Comparison of ENCODE assay signal across 15 cellular contexts in the genomic region with DNA sequence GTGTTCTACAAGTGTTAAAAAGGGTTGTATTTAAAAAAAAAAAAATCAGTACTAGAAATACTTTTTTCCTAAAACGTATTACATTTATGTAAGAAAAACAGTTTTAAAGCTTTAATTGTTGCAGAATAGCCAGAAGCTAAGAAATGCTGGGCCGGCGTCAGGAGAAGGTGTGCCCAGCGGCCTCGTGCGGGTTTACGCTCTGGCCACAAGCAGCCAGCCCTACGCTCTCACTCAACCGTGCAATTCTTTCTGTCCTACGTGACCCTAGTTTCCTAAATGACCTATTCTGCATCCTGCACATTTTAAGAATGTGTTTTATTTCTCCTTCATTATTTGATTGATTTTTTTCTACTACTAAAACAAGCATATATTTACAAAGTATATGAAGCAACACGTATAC.
DNase-seq lines count a peak whose midpoint lies in the region; ATAC-seq, FAIRE-seq and TF ChIP-seq lines count a peak whose summit lies in the region.
"Had no signal": no experiment of that assay in that cellular context is flagged by ENCODE, and none has a peak within 500 bp of the region (broad histone marks: within the 10 kb centered on the region; RNA-seq: fewer than 3 reads in every experiment).

No MANE protein-coding gene starts in this region.

- H3K36me3 Mint-ChIP-seq in activated T-helper 1 cell treated with anti-CD3 and anti-CD28 coated beads, Interleukin-12 subunit alpha, Interleukin-12 subunit beta, Interleukin-2, Interleukin-4 antibody, amounts not matched to agents 30 ng/mL and 10 ng/mL and 1 ng/mL, durations not matched to agents 14 hours and 24 hours and 36 hours (ENCODE audit: low read depth): peaks cover 14% of the 10 kb centered on the region

- TF ChIP-seq POLR2A in A549 (IDR thresholded peaks at IDR 0.05; ENCODE audit: low read length): no peak

- TF ChIP-seq CTCF in A549 (IDR thresholded peaks at IDR 0.05) (no peak), DOHH2 (IDR thresholded peaks at IDR 0.05; ENCODE audit: low read depth, low read length, poor library complexity, severe bottlenecking) (no peak)

- WGBS in A549 (ENCODE audit: missing lambda C conversion rate): 92% methylated on average over 11 of the region's 11 CpGs

- no peak for DNase-seq in A549 (ENCODE audit: low read depth in 1 of 2, low spot score in 1 of 2)
- no peak for DNase-seq in activated T-helper 1 cell treated with anti-CD3 and anti-CD28 coated beads, Interleukin-12 subunit alpha, Interleukin-12 subunit beta, Interleukin-2, Interleukin-4 antibody, amounts not matched to agents 30 ng/mL and 10 ng/mL and 1 ng/mL, durations not matched to agents 14 hours and 24 hours and 36 hours (ENCODE audit: low spot score)
- peak; percentile 70 for DNase-seq in kidney tubule cell (ENCODE audit: low spot score)
- no peak for DNase-seq in NCI-H146 (lab: John Stamatoyannopoulos, UW)
- DNase-seq in anterior cingulate cortex (lab: John Stamatoyannopoulos, UW): no peak
- DNase-seq in HCEC 1CT: no peak
- DNase-seq: amniotic stem cell; NCI-H1048; PC-3; stimulated activated naive CD4-positive, alpha-beta T cell had no signal

- no peak for ATAC-seq in A549
- no peak for ATAC-seq in GM18519 (IDR thresholded peaks at IDR 0.05; ENCODE audit: low FRiP score, unreplicated experiment)
- ATAC-seq: PC-3 had no signal

- no peaks in the 10 kb centered on the region for H3K27me3 ChIP-seq in DOHH2 (ENCODE audit: control insufficient read depth, low read length)
- H3K27me3 ChIP-seq: BLaER1 treated with 17β-estradiol and CSF1 and Interleukin-3, amounts not matched to agents 10 nM and 100 nM; foreskin keratinocyte had no signal

- H3K9me3 ChIP-seq in A549 (no peaks in the 10 kb centered on the region), DOHH2 (ENCODE audit: control insufficient read depth, insufficient read depth, low read length) (no peaks in the 10 kb centered on the region)
- H3K9me3 ChIP-seq: BLaER1 treated with 17β-estradiol and CSF1 and Interleukin-3, amounts not matched to agents 10 nM and 100 nM had no signal

- peaks cover 58% of the 10 kb centered on the region for H3K4me1 Mint-ChIP-seq in activated T-helper 1 cell treated with anti-CD3 and anti-CD28 coated beads, Interleukin-12 subunit alpha, Interleukin-12 subunit beta, Interleukin-2, Interleukin-4 antibody, amounts not matched to agents 30 ng/mL and 10 ng/mL and 1 ng/mL, durations not matched to agents 14 hours and 24 hours and 36 hours (ENCODE audit: low read depth)

- TF ChIP-seq EP300 in A549 (IDR thresholded peaks at IDR 0.05): no peak

- CTCF ChIA-PET in A549 (lab: Yijun Ruan, JAX): interaction anchor here (0.7 to 3.8 kb wide), 5 partner anchors 10 to 117 kb away, joined by 3 to 29 read pairs (median 6); no protein-coding TSS in a partner anchor

- H3K4me3 ChIP-seq in A549 (no peak overlapping the region), DOHH2 (ENCODE audit: low read length) (no peak overlapping the region)
- H3K4me3 ChIP-seq: BLaER1 treated with 17β-estradiol and CSF1 and Interleukin-3, amounts not matched to agents 10 nM and 100 nM had no signal

- H3K27me3 Mint-ChIP-seq in activated T-helper 1 cell treated with anti-CD3 and anti-CD28 coated beads, Interleukin-12 subunit alpha, Interleukin-12 subunit beta, Interleukin-2, Interleukin-4 antibody, amounts not matched to agents 30 ng/mL and 10 ng/mL and 1 ng/mL, durations not matched to agents 14 hours and 24 hours and 36 hours (ENCODE audit: insufficient read depth): no peaks in the 10 kb centered on the region

- peak overlapping the region; percentile 86 for H3K4me2 ChIP-seq in A549
- peak overlapping the region; percentile 15; the same call in 1 of the 2 replicates for H3K4me2 ChIP-seq in DOHH2 (ENCODE audit: low read length)

- no peaks in the 10 kb centered on the region for H3K9me2 ChIP-seq in DOHH2 (replicated peaks; ENCODE audit: control insufficient read depth, low read length)

- H3K4me1 ChIP-seq in A549: peaks cover 83% of the 10 kb centered on the region
- peaks cover 61% of the 10 kb centered on the region for H3K4me1 ChIP-seq in DOHH2 (ENCODE audit: control insufficient read depth, low read length)

- H3K27ac ChIP-seq in A549: peak overlapping the region; percentile 37 to 82; a peak in 3 of 6 replicates
- no peak overlapping the region for H3K27ac ChIP-seq in DOHH2 (ENCODE audit: low read depth, low read length)
- H3K27ac ChIP-seq: BLaER1 treated with 17β-estradiol and CSF1 and Interleukin-3, amounts not matched to agents 10 nM and 100 nM had no signal

- no peak overlapping the region for H3K4me3 Mint-ChIP-seq in activated T-helper 1 cell treated with anti-CD3 and anti-CD28 coated beads, Interleukin-12 subunit alpha, Interleukin-12 subunit beta, Interleukin-2, Interleukin-4 antibody, amounts not matched to agents 30 ng/mL and 10 ng/mL and 1 ng/mL, durations not matched to agents 14 hours and 24 hours and 36 hours

- H3K27ac Mint-ChIP-seq in activated T-helper 1 cell treated with anti-CD3 and anti-CD28 coated beads, Interleukin-12 subunit alpha, Interleukin-12 subunit beta, Interleukin-2, Interleukin-4 antibody, amounts not matched to agents 30 ng/mL and 10 ng/mL and 1 ng/mL, durations not matched to agents 14 hours and 24 hours and 36 hours: peak overlapping the region; percentile 69

- H3K9me3 Mint-ChIP-seq in activated T-helper 1 cell treated with anti-CD3 and anti-CD28 coated beads, Interleukin-12 subunit alpha, Interleukin-12 subunit beta, Interleukin-2, Interleukin-4 antibody, amounts not matched to agents 30 ng/mL and 10 ng/mL and 1 ng/mL, durations not matched to agents 14 hours and 24 hours and 36 hours: no peaks in the 10 kb centered on the region

- H3K79me2 ChIP-seq in DOHH2 (ENCODE audit: control insufficient read depth, low read length): peaks cover 97% of the 10 kb centered on the region

- no peak for FAIRE-seq in A549 (lab: Jason Lieb, UNC)
- FAIRE-seq: GM18507 had no signal

- intact Hi-C loops in activated T-helper 1 cell treated with anti-CD3 and anti-CD28 coated beads, Interleukin-12 subunit alpha, Interleukin-12 subunit beta, Interleukin-2, Interleukin-4 antibody, amounts not matched to agents 30 ng/mL and 10 ng/mL and 1 ng/mL, durations not matched to agents 14 hours and 24 hours and 36 hours (cut with micrococcal nuclease): loop anchor here (5.0 kb wide), 2 partner anchors 366 to 1061 kb away; partner anchors contain the start of gene UBE2H

- peaks cover 13% of the 10 kb centered on the region; the same call in 1 of the 2 replicates for H4K20me1 ChIP-seq in DOHH2 (ENCODE audit: control insufficient read depth, insufficient read depth, low read depth, low read length)

- no peak for TF ChIP-seq RAD21 in A549 (conservative IDR thresholded peaks at IDR 0.05 in 1 of 2, IDR thresholded peaks at IDR 0.05 in 1 of 2)

- H3F3A ChIP-seq in DOHH2 (ENCODE audit: control insufficient read depth, insufficient read depth): peaks cover 33% of the 10 kb centered on the region

- POLR2A ChIA-PET in A549 (lab: Yijun Ruan, JAX): no interaction called here

- peaks cover 7% of the 10 kb centered on the region for H3K36me3 ChIP-seq in DOHH2 (ENCODE audit: control insufficient read depth, low read length)

TF ChIP-seq in A549, 52 proteins besides CTCF, POLR2A, EP300 and RAD21 (continues in another document):
- no peak for TF ChIP-seq JUN (IDR thresholded peaks at IDR 0.05)
- TF ChIP-seq TFCP2L1 (CRISPR knock-in tag; IDR thresholded peaks at IDR 0.05): no peak
- TF ChIP-seq, protein P1, sequence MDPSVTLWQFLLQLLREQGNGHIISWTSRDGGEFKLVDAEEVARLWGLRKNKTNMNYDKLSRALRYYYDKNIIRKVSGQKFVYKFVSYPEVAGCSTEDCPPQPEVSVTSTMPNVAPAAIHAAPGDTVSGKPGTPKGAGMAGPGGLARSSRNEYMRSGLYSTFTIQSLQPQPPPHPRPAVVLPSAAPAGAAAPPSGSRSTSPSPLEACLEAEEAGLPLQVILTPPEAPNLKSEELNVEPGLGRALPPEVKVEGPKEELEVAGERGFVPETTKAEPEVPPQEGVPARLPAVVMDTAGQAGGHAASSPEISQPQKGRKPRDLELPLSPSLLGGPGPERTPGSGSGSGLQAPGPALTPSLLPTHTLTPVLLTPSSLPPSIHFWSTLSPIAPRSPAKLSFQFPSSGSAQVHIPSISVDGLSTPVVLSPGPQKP (IDR thresholded peaks at IDR 0.05; ENCODE audit: low read depth, low read length): no peak
- no peak for TF ChIP-seq TP53 (CRISPR knock-in tag; IDR thresholded peaks at IDR 0.05)
- no peak for TF ChIP-seq RCOR1 (IDR thresholded peaks at IDR 0.05; ENCODE audit: low read depth, low read length)
- TF ChIP-seq E2F6 (IDR thresholded peaks at IDR 0.05; ENCODE audit: borderline replicate concordance, low read depth): no peak
- TF ChIP-seq FOXS1 (CRISPR knock-in tag; IDR thresholded peaks at IDR 0.05): no peak
- TF ChIP-seq RNF2 (IDR thresholded peaks at IDR 0.05; ENCODE audit: borderline replicate concordance, low read depth): no peak
- TF ChIP-seq, protein P2, sequence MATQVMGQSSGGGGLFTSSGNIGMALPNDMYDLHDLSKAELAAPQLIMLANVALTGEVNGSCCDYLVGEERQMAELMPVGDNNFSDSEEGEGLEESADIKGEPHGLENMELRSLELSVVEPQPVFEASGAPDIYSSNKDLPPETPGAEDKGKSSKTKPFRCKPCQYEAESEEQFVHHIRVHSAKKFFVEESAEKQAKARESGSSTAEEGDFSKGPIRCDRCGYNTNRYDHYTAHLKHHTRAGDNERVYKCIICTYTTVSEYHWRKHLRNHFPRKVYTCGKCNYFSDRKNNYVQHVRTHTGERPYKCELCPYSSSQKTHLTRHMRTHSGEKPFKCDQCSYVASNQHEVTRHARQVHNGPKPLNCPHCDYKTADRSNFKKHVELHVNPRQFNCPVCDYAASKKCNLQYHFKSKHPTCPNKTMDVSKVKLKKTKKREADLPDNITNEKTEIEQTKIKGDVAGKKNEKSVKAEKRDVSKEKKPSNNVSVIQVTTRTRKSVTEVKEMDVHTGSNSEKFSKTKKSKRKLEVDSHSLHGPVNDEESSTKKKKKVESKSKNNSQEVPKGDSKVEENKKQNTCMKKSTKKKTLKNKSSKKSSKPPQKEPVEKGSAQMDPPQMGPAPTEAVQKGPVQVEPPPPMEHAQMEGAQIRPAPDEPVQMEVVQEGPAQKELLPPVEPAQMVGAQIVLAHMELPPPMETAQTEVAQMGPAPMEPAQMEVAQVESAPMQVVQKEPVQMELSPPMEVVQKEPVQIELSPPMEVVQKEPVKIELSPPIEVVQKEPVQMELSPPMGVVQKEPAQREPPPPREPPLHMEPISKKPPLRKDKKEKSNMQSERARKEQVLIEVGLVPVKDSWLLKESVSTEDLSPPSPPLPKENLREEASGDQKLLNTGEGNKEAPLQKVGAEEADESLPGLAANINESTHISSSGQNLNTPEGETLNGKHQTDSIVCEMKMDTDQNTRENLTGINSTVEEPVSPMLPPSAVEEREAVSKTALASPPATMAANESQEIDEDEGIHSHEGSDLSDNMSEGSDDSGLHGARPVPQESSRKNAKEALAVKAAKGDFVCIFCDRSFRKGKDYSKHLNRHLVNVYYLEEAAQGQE (IDR thresholded peaks at IDR 0.05): no peak
